13 cellular contexts compared by ENCODE assay signal in the genomic region with DNA sequence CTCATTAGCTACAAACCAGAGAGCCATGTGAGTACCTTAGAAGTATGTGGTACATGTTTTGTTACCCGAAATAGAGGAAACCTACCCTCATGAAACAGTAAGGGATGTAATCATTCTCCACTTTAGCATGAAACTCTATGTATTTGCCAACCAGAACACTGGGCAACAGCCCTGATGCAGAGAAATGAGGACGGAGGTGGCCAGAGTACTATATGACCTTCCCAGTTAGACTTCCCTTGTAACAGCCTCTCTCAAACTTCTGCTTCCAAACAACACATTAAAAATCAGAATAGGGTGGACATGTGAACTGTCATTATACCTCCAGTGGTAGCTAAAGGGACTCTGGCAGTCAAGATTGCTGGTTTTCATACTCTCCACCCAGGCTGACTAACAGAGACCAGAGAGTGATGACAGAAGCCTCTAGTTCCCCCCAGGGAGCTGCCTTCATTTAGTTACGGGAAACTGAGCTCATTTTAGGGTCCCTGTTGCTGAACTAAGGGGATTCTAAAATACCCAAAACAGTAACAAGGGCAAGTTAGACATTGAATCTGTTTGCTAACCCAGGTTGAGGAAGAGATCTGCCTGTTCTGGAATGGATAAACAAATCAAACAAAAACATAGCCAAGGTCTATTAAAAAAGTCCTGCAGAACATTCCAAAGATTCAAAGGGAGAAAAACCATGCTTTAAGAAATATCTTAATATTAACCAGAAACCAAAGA.
DNase-seq lines count a peak whose midpoint lies in the region; ATAC-seq, FAIRE-seq and TF ChIP-seq lines count a peak whose summit lies in the region.
"Had no signal": no experiment of that assay in that cellular context is flagged by ENCODE, and none has a peak within 500 bp of the region (broad histone marks: within the 10 kb centered on the region; RNA-seq: fewer than 3 reads in every experiment).

No MANE protein-coding gene starts in this region.

- H3K27me3 ChIP-seq in pancreas: no peaks in the 10 kb centered on the region

- TF ChIP-seq CTCF in GM10248 (IDR thresholded peaks at IDR 0.05; ENCODE audit: control extremely low read depth, extremely low read depth, low read depth, missing control alignments) (no peak), pancreas (IDR thresholded peaks at IDR 0.05) (no peak)

- DNase-seq in GM10248 (ENCODE audit: extremely low spot score) (peak; percentile 26), pancreas (no peak), SHP77 treated with DMSO at 0.1 percent for 48 hours (lab: John Stamatoyannopoulos, UW) (no peak), RPMI8226 (no peak), H54 (ENCODE audit: insufficient read length, low spot score) (no peak), GM12891 (ENCODE audit: insufficient read length, low spot score) (no peak)
- DNase-seq: erythroblast; NCI-H2171; stimulated activated naive CD8-positive, alpha-beta T cell treated with anti-CD3 and anti-CD28 coated beads, Interleukin-15, amount 100 ng/mL, for 72 hours had no signal

- H3K27ac ChIP-seq in cingulate gyrus (ENCODE audit: low read depth, low read length) (peak overlapping the region; percentile 20), pancreas (peak overlapping the region in 3 of 4 donors; percentile 6 to 60 (median 25))
- H3K27ac ChIP-seq: C4-2B had no signal

- CTCF ChIA-PET in GM10248 (lab: Yijun Ruan, JAX): interaction anchor here (0.8 to 1.9 kb wide), 7 partner anchors 10 to 71 kb away, joined by 3 to 8 read pairs (median 3); no protein-coding TSS in a partner anchor

- H3K4me3 ChIP-seq in pancreas: no peak overlapping the region

- no peaks in the 10 kb centered on the region for H3K36me3 ChIP-seq in pancreas

- intact Hi-C loops in pancreas (cut with DNase I): no loop called here

- FAIRE-seq in pancreas (lab: Jason Lieb, UNC) (no peak), H54 (lab: Jason Lieb, UNC) (no peak), GM12891 (lab: Jason Lieb, UNC) (no peak)
- FAIRE-seq: astrocyte had no signal

- WGBS in pancreas, 2 donors: 72% methylated on average over 3 of the region's 3 CpGs

- peaks cover 16 to 38% (median 18%) of the 10 kb centered on the region in 3 donors for H3K4me1 ChIP-seq in pancreas

- no peaks in the 10 kb centered on the region for H3K9me3 ChIP-seq in pancreas

- TF ChIP-seq POLR2A in H54 (IDR thresholded peaks at IDR 0.05; ENCODE audit: low read depth, low read length) (no peak), GM12891 (IDR thresholded peaks at IDR 0.05; ENCODE audit: low read depth, low read length) (no peak)

- ATAC-seq in HG02610 (IDR thresholded peaks at IDR 0.05; ENCODE audit: unreplicated experiment) (peak; percentile 72), pancreas (peak in 3 of 4 donors; percentile 46 to 55 (median 52))
- ATAC-seq: stimulated activated naive CD8-positive, alpha-beta T cell treated with anti-CD3 and anti-CD28 coated beads, Interleukin-15, amount 100 ng/mL, for 72 hours had no signal

- POLR2A ChIA-PET in GM10248 (lab: Yijun Ruan, JAX): no interaction called here

TF ChIP-seq in GM12891, 5 proteins besides CTCF, POLR2A, EP300 and RAD21:
- no peak for TF ChIP-seq TAF1 (IDR thresholded peaks at IDR 0.05; ENCODE audit: low read depth, low read length)
- no peak for TF ChIP-seq PAX5 (IDR thresholded peaks at IDR 0.05; ENCODE audit: insufficient read depth, low read length, severe bottlenecking)
- TF ChIP-seq SPI1 (IDR thresholded peaks at IDR 0.05; ENCODE audit: low read depth, low read length): no peak
- no peak for TF ChIP-seq POU2F2 (IDR thresholded peaks at IDR 0.05; ENCODE audit: low read depth, low read length)
- no peak for TF ChIP-seq POLR2AphosphoS5 (IDR thresholded peaks at IDR 0.05; ENCODE audit: low read depth, low read length)
